Comparison of ENCODE assay signal across 1 cellular context in genomic region chr12:78887008-78887407, GRCh38.
TF ChIP-seq lines count a peak whose summit lies in the region.

No MANE protein-coding gene starts in this region.

TF ChIP-seq in IMR-90, 13 proteins besides CTCF, POLR2A, EP300 and RAD21:
- TF ChIP-seq MXI1 (IDR thresholded peaks at IDR 0.05; ENCODE audit: borderline replicate concordance, low read depth, low read length) = no peak
- no peak for TF ChIP-seq MAZ (IDR thresholded peaks at IDR 0.05; ENCODE audit: borderline replicate concordance, low read depth, low read length)
- TF ChIP-seq CEBPB (IDR thresholded peaks at IDR 0.05; ENCODE audit: low read depth, low read length) = peak; percentile 69
- TF ChIP-seq CHD1 (IDR thresholded peaks at IDR 0.05; ENCODE audit: low read depth, low read length) = no peak
- no peak for TF ChIP-seq SMC3 (IDR thresholded peaks at IDR 0.05; ENCODE audit: low read depth, low read length)
- no peak for TF ChIP-seq NFE2L2 (IDR thresholded peaks at IDR 0.05; ENCODE audit: low read depth, low read length)
- TF ChIP-seq BHLHE40 (IDR thresholded peaks at IDR 0.05; ENCODE audit: low read depth, low read length) = peak; percentile 42; the same call in 1 of the 2 replicates
- TF ChIP-seq RCOR1 (IDR thresholded peaks at IDR 0.05; ENCODE audit: insufficient replicate concordance, low read length) = no peak
- TF ChIP-seq, protein P1, sequence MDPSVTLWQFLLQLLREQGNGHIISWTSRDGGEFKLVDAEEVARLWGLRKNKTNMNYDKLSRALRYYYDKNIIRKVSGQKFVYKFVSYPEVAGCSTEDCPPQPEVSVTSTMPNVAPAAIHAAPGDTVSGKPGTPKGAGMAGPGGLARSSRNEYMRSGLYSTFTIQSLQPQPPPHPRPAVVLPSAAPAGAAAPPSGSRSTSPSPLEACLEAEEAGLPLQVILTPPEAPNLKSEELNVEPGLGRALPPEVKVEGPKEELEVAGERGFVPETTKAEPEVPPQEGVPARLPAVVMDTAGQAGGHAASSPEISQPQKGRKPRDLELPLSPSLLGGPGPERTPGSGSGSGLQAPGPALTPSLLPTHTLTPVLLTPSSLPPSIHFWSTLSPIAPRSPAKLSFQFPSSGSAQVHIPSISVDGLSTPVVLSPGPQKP (IDR thresholded peaks at IDR 0.05; ENCODE audit: borderline replicate concordance, low read depth, low read length) = no peak
- TF ChIP-seq MAFK (IDR thresholded peaks at IDR 0.05; ENCODE audit: low read depth, low read length) = no peak
- peak; percentile 54; the same call in 1 of the 2 replicates for TF ChIP-seq FOS (IDR thresholded peaks at IDR 0.05; ENCODE audit: low read depth, low read length)
- TF ChIP-seq RFX5 (IDR thresholded peaks at IDR 0.05; ENCODE audit: low read depth, low read length) = no peak
- TF ChIP-seq, protein P2, sequence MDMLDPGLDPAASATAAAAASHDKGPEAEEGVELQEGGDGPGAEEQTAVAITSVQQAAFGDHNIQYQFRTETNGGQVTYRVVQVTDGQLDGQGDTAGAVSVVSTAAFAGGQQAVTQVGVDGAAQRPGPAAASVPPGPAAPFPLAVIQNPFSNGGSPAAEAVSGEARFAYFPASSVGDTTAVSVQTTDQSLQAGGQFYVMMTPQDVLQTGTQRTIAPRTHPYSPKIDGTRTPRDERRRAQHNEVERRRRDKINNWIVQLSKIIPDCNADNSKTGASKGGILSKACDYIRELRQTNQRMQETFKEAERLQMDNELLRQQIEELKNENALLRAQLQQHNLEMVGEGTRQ (IDR thresholded peaks at IDR 0.05; ENCODE audit: low read depth, low read length) = no peak
